13 cellular contexts compared by ENCODE assay signal in the genomic region with DNA sequence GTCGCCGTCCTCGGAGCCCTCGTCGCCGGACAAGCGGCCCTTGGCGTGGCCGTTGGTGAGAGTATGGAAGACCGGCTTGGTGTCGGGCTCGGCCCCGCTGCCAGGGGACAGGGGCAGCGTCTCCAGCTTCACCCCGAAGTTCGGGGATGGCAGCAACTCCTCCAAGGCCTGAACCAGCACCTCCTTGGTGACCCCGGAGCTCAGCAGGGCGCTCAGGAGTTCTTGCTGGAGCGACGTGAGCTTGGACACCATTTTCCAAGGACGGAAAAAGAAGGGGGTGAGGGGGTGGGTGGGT. TPM values are rescaled to one million over a fixed set of nuclear protein-coding genes. Genes with fewer than 3 reads are reported as not detected.
DNase-seq lines count a peak whose midpoint lies in the region; ATAC-seq and TF ChIP-seq lines count a peak whose summit lies in the region.
"Had no signal": no experiment of that assay in that cellular context is flagged by ENCODE, and none has a peak within 500 bp of the region (broad histone marks: within the 10 kb centered on the region; RNA-seq: fewer than 3 reads in every experiment).

No MANE protein-coding gene starts in this region.

- TF ChIP-seq CTCF in GM13977 (IDR thresholded peaks at IDR 0.05; ENCODE audit: extremely low read depth, insufficient read depth, missing control alignments) = no peak
- TF ChIP-seq CTCF in endodermal cell (conservative IDR thresholded peaks at IDR 0.05) = no peak
- no peak for TF ChIP-seq CTCF in osteocyte (IDR thresholded peaks at IDR 0.05)

- H3K4me3 Mint-ChIP-seq in endodermal cell (peak overlapping the region; percentile 89), osteocyte (ENCODE audit: unreplicated experiment) (peak overlapping the region; percentile 70)

- no peak overlapping the region for H3K27ac ChIP-seq in endodermal cell (ENCODE audit: low read depth, low read length)

- H3K9me3 Mint-ChIP-seq in endodermal cell = no peaks in the 10 kb centered on the region
- no peaks in the 10 kb centered on the region for H3K9me3 Mint-ChIP-seq in osteocyte (ENCODE audit: unreplicated experiment)

- peak; percentile 5 for ATAC-seq in HG03066 (IDR thresholded peaks at IDR 0.05; ENCODE audit: low read depth, unreplicated experiment)
- no peak for ATAC-seq in HG03095 (IDR thresholded peaks at IDR 0.05; ENCODE audit: unreplicated experiment)

- H3K4me1 Mint-ChIP-seq in endodermal cell (peaks cover 36% of the 10 kb centered on the region), osteocyte (ENCODE audit: unreplicated experiment) (peaks cover 18% of the 10 kb centered on the region)

- peaks cover under 1% of the 10 kb centered on the region for H3K36me3 ChIP-seq in endodermal cell (ENCODE audit: control insufficient read depth, insufficient read depth, low read length)

- in situ Hi-C loops in GM13977 (cut with MboI; ENCODE audit: low pct_unique_long_range_greater_than_20kb, low sequenced_read_pairs, unreplicated experiment) = no loop called here

- peak overlapping the region; percentile 92 for H3K27ac Mint-ChIP-seq in endodermal cell
- no peak overlapping the region for H3K27ac Mint-ChIP-seq in osteocyte (ENCODE audit: unreplicated experiment)

- peaks cover 47% of the 10 kb centered on the region for H3K27me3 ChIP-seq in endodermal cell (ENCODE audit: control insufficient read depth, insufficient read depth, low read length, poor library complexity, severe bottlenecking)

- H3K4me3 ChIP-seq in endodermal cell (ENCODE audit: low read length) = peak overlapping the region; percentile 91

- H3K36me3 Mint-ChIP-seq in endodermal cell (ENCODE audit: low read depth) (peaks cover 7% of the 10 kb centered on the region), osteocyte (ENCODE audit: unreplicated experiment) (no peaks in the 10 kb centered on the region)

- H3K27me3 Mint-ChIP-seq in endodermal cell (ENCODE audit: insufficient read depth) (peaks cover 78% of the 10 kb centered on the region), osteocyte (ENCODE audit: unreplicated experiment) (peaks cover 33% of the 10 kb centered on the region)

- 0 to 1% methylated on average over 2 to 18 of the region's 21 CpGs for WGBS in endodermal cell (ENCODE audit: insufficient coverage in 1 of 2, insufficient read length in 1 of 2), 2 experiments

- H3K9me3 ChIP-seq in endodermal cell (ENCODE audit: control insufficient read depth, low read length) = no peaks in the 10 kb centered on the region

- H3K4me1 ChIP-seq in endodermal cell (ENCODE audit: control insufficient read depth, insufficient read depth, low read length) = peaks cover 5% of the 10 kb centered on the region

- H3K9ac ChIP-seq in endodermal cell (ENCODE audit: extremely low read depth, low read length, poor library complexity, severe bottlenecking) = peak overlapping the region; percentile 66

- DNase-seq in GM13977 (ENCODE audit: low spot score) (peak; percentile 44), endodermal cell (no peak), osteocyte (ENCODE audit: extremely low spot score, unreplicated experiment) (no peak), kidney glomerular epithelial cell (lab: John Stamatoyannopoulos, UW) (no peak), NCI-H2171 (lab: John Stamatoyannopoulos, UW) (no peak), HPDE6-E6E7 (ENCODE audit: extremely low spot score) (no peak)
- DNase-seq: anterior cingulate cortex, DMS79, IMR-90, NCI-H510A, T-helper 9 cell had no signal

RNA-seq across cellular contexts. Expression of a gene that starts 0.3 kb away (rescaled TPM):
- total RNA-seq in endodermal cell = 10 to 100 TPM; 39.7 to 42.7 TPM
- 4.9 TPM for polyA plus RNA-seq in endodermal cell (2013, experiment 1 of 2)
- 3.9 TPM for polyA plus RNA-seq in endodermal cell (2013, experiment 2 of 2)
- 7.3 and 8.1 TPM in 2 replicates for total RNA-seq in osteocyte
- total RNA-seq: IMR-90 had no signal
- polyA plus RNA-seq: IMR-90 had no signal
